ENCODE assay signal across 26 cellular contexts in genomic region chr1:213242883-213243282, GRCh38.
A peak's percentile ranks its signal among the peaks of the same experiment; 100 is the strongest.
DNase-seq lines count a peak whose midpoint lies in the region; ATAC-seq, FAIRE-seq and TF ChIP-seq lines count a peak whose summit lies in the region.
"Had no signal": no experiment of that assay in that cellular context is flagged by ENCODE, and none has a peak within 500 bp of the region (broad histone marks: within the 10 kb centered on the region; RNA-seq: fewer than 3 reads in every experiment).

No MANE protein-coding gene starts in this region.

- no peaks in the 10 kb centered on the region for H3K79me2 ChIP-seq in astrocyte (ENCODE audit: insufficient read depth, low read length)

- H3K4me3 Mint-ChIP-seq in activated naive CD4-positive, alpha-beta T cell treated with anti-CD3 and anti-CD28 coated beads, Interleukin-2, amount 10 ng/mL, durations not matched to agents 7 days and 5 days, result no peak overlapping the region
- no peak overlapping the region for H3K4me3 Mint-ChIP-seq in astrocyte (ENCODE audit: unreplicated experiment)
- H3K4me3 Mint-ChIP-seq in nephron progenitor cell, result no peak overlapping the region
- H3K4me3 Mint-ChIP-seq: CD14-positive monocyte; CD4-positive, alpha-beta memory T cell; CD4-positive, CD25-positive, alpha-beta regulatory T cell; CD8-positive, alpha-beta memory T cell had no signal

- H3K27me3 ChIP-seq in astrocyte (ENCODE audit: insufficient read depth, low read length), result no peaks in the 10 kb centered on the region
- H3K27me3 ChIP-seq: BE2C, BLaER1 had no signal

- TF ChIP-seq CTCF in astrocyte (IDR thresholded peaks at IDR 0.05; ENCODE audit: insufficient read depth, low read depth, low read length) (no peak), nephron progenitor cell (IDR thresholded peaks at IDR 0.05) (no peak)

- ATAC-seq in activated naive CD4-positive, alpha-beta T cell treated with anti-CD3 and anti-CD28 coated beads, Interleukin-2, amount 50 U/mL, for 72 hours, result no peak
- ATAC-seq: A549, GM12878 had no signal

- H3K27ac ChIP-seq in astrocyte (ENCODE audit: low read depth, low read length), result no peak overlapping the region
- H3K27ac ChIP-seq: 22Rv1, A549, BLaER1 had no signal

- DNase-seq in activated naive CD4-positive, alpha-beta T cell treated with anti-CD3 and anti-CD28 coated beads, Interleukin-2, amount 10 ng/mL, durations not matched to agents 7 days and 5 days, result no peak
- DNase-seq in activated naive CD4-positive, alpha-beta T cell treated with anti-CD3 and anti-CD28 coated beads, Interleukin-2, amount 50 U/mL, for 72 hours (ENCODE audit: low spot score in 2 of 2), result no peak
- DNase-seq in astrocyte (ENCODE audit: low read depth) (no peak), nephron progenitor cell (no peak), activated gamma-delta T cell treated with Interleukin-2 at 50 U/mL for 16 hours (no peak)
- DNase-seq in activated CD4-positive, alpha-beta T cell treated with anti-CD3 and anti-CD28 coated beads for 1 hour, result no peak
- DNase-seq: BE2C; C1 segment of cervical spinal cord; CD4-positive, alpha-beta memory T cell; CD4-positive, CD25-positive, alpha-beta regulatory T cell; CD8-positive, alpha-beta memory T cell; COR-L47; DMS 273 treated with DMSO at 0.1 percent for 48 hours; DMS153; DMS53; DMS79; DND-41; EL; GDM1 had no signal

- H3K4me3 ChIP-seq in astrocyte (ENCODE audit: insufficient read depth, low read depth, low read length), result no peak overlapping the region
- H3K4me3 ChIP-seq: A549, BLaER1, GM12878 had no signal

- H3K4me1 Mint-ChIP-seq in activated naive CD4-positive, alpha-beta T cell treated with anti-CD3 and anti-CD28 coated beads, Interleukin-2, amount 10 ng/mL, durations not matched to agents 7 days and 5 days, result no peaks in the 10 kb centered on the region
- H3K4me1 Mint-ChIP-seq in astrocyte (ENCODE audit: low read depth, unreplicated experiment) (peaks cover 2% of the 10 kb centered on the region), nephron progenitor cell (no peaks in the 10 kb centered on the region)
- H3K4me1 Mint-ChIP-seq: CD4-positive, alpha-beta memory T cell; CD8-positive, alpha-beta memory T cell had no signal

- peaks cover 5% of the 10 kb centered on the region for H3K36me3 ChIP-seq in astrocyte (ENCODE audit: insufficient read depth, low read length)
- H3K36me3 ChIP-seq: BE2C had no signal

- H3K9ac ChIP-seq in astrocyte (ENCODE audit: low read length), result no peak overlapping the region
- H3K9ac ChIP-seq: BLaER1 had no signal

- no peaks in the 10 kb centered on the region for H3K9me3 ChIP-seq in astrocyte (ENCODE audit: insufficient read depth, low read depth, low read length)
- H3K9me3 ChIP-seq: A549, BE2C, BLaER1 had no signal

- H3K4me2 ChIP-seq in astrocyte (ENCODE audit: low read length), result no peak overlapping the region
- H3K4me2 ChIP-seq: A549, BLaER1 had no signal

- FAIRE-seq in astrocyte (lab: Jason Lieb, UNC), result no peak
- FAIRE-seq: A549, GM12878, GM12892, GM18507 had no signal

- H3K4me1 ChIP-seq in astrocyte (ENCODE audit: insufficient read depth, low read length), result no peaks in the 10 kb centered on the region
- H3K4me1 ChIP-seq: A549, BLaER1 had no signal

- no peak overlapping the region for H2AFZ ChIP-seq in astrocyte (ENCODE audit: low read depth, low read length)

- peak overlapping the region; percentile 24 for H3K27ac Mint-ChIP-seq in activated naive CD4-positive, alpha-beta T cell treated with anti-CD3 and anti-CD28 coated beads, Interleukin-2, amount 10 ng/mL, durations not matched to agents 7 days and 5 days
- H3K27ac Mint-ChIP-seq in activated naive CD4-positive, alpha-beta T cell treated with anti-CD3 and anti-CD28 coated beads, Interleukin-2, amount 50 U/mL, for 72 hours, result no peak overlapping the region
- H3K27ac Mint-ChIP-seq in astrocyte (ENCODE audit: unreplicated experiment) (peak overlapping the region; percentile 43), nephron progenitor cell (peak overlapping the region; percentile 44)
- H3K27ac Mint-ChIP-seq: CD14-positive monocyte; CD4-positive, CD25-positive, alpha-beta regulatory T cell; CD8-positive, alpha-beta memory T cell had no signal

- no peaks in the 10 kb centered on the region for H3K27me3 Mint-ChIP-seq in activated naive CD4-positive, alpha-beta T cell treated with anti-CD3 and anti-CD28 coated beads, Interleukin-2, amount 10 ng/mL, durations not matched to agents 7 days and 5 days
- H3K27me3 Mint-ChIP-seq in astrocyte (ENCODE audit: low read depth, unreplicated experiment) (no peaks in the 10 kb centered on the region), nephron progenitor cell (ENCODE audit: low read depth, poor library complexity) (no peaks in the 10 kb centered on the region)
- H3K27me3 Mint-ChIP-seq: CD4-positive, alpha-beta memory T cell; CD4-positive, CD25-positive, alpha-beta regulatory T cell; CD8-positive, alpha-beta memory T cell had no signal

- no peaks in the 10 kb centered on the region for H4K20me1 ChIP-seq in astrocyte (ENCODE audit: insufficient read depth, low read length)
- H4K20me1 ChIP-seq: BLaER1 had no signal

- H3K36me3 Mint-ChIP-seq in activated naive CD4-positive, alpha-beta T cell treated with anti-CD3 and anti-CD28 coated beads, Interleukin-2, amount 10 ng/mL, durations not matched to agents 7 days and 5 days, result peaks cover 6% of the 10 kb centered on the region
- H3K36me3 Mint-ChIP-seq in activated naive CD4-positive, alpha-beta T cell treated with anti-CD3 and anti-CD28 coated beads, Interleukin-2, amount 50 U/mL, for 72 hours, result no peaks in the 10 kb centered on the region
- H3K36me3 Mint-ChIP-seq in astrocyte (ENCODE audit: low read depth, unreplicated experiment) (peaks cover 3% of the 10 kb centered on the region), nephron progenitor cell (ENCODE audit: low read depth) (peaks cover 11% of the 10 kb centered on the region)

- CTCF ChIA-PET in activated naive CD4-positive, alpha-beta T cell treated with anti-CD3 and anti-CD28 coated beads, Interleukin-2, amount 10 ng/mL, durations not matched to agents 7 days and 5 days (lab: Charles Lee), result interaction anchor here (1.1 kb wide), 1 partner anchor 113 kb away, joined by 5 read pairs; no protein-coding TSS in a partner anchor

- H3K9me3 Mint-ChIP-seq in activated naive CD4-positive, alpha-beta T cell treated with anti-CD3 and anti-CD28 coated beads, Interleukin-2, amount 10 ng/mL, durations not matched to agents 7 days and 5 days, result no peaks in the 10 kb centered on the region
- H3K9me3 Mint-ChIP-seq in activated naive CD4-positive, alpha-beta T cell treated with anti-CD3 and anti-CD28 coated beads, Interleukin-2, amount 50 U/mL, for 72 hours, result no peaks in the 10 kb centered on the region
- H3K9me3 Mint-ChIP-seq in astrocyte (ENCODE audit: unreplicated experiment), result no peaks in the 10 kb centered on the region
- H3K9me3 Mint-ChIP-seq in nephron progenitor cell, result no peaks in the 10 kb centered on the region
- H3K9me3 Mint-ChIP-seq: CD4-positive, alpha-beta memory T cell; CD4-positive, CD25-positive, alpha-beta regulatory T cell; CD8-positive, alpha-beta memory T cell had no signal

Comparison
In these comparisons a context has a peak if more than half of its experiments do, and no peak if none do; other contexts are left out.
1. H3K27ac Mint-ChIP-seq: peak in activated naive CD4-positive, alpha-beta T cell treated with anti-CD3 and anti-CD28 coated beads, Interleukin-2, amount 10 ng/mL, durations not matched to agents 7 days and 5 days (single experiment), astrocyte (single experiment) and nephron progenitor cell (single experiment); none in activated naive CD4-positive, alpha-beta T cell treated with anti-CD3 and anti-CD28 coated beads, Interleukin-2, amount 50 U/mL, for 72 hours (0 of 2).